8 cellular contexts compared by ENCODE assay signal in the genomic region with DNA sequence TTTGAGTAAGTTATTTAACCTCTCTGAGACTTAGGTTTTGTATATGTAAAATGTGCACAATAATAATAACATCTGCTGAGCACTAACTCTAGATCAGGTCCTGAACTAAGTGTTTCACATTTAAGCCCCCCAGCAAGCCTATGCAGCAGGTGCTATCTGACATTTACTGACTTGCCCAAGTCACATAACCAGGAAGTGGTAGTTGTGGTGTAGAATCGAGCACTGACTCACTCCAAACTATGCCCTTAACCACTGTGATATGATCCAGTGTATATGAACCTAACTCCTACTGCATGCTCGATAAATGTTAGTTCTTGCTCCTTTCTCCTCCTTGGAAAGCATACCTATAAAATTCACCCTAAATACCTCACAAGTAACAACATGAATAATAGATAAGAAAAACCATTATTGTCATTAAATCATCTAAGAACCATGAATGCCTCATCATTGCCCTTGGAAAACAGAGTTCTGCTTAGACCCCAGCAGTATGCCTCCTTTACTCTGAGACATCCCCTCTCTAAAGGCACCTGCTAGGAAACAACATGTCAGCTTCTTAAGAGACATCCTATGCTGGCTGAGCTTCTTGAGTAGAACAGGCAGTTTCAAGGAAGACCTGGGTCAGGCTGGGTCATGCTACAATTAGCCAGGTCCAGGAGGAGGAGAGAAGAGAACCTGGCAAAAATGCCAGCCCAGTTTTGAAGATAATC. TPM values are rescaled to one million over a fixed set of nuclear protein-coding genes. Genes with fewer than 3 reads are reported as not detected.
DNase-seq lines count a peak whose midpoint lies in the region; ATAC-seq lines count a peak whose summit lies in the region.

No MANE protein-coding gene starts in this region.

- H3K27ac Mint-ChIP-seq in activated naive CD4-positive, alpha-beta T cell treated with anti-CD3 and anti-CD28 coated beads, Interleukin-2, amount 10 ng/mL, durations not matched to agents 7 days and 5 days = peak overlapping the region; percentile 19

- peak; percentile 51 for DNase-seq in activated naive CD4-positive, alpha-beta T cell treated with anti-CD3 and anti-CD28 coated beads, Interleukin-2, amount 10 ng/mL, durations not matched to agents 7 days and 5 days
- no peak for DNase-seq in activated naive CD4-positive, alpha-beta T cell treated with Interleukin-2 at 50 U/mL for 16 hours
- DNase-seq in SKM-1 treated with dmso at 0.1 percent for 144 hours (lab: John Stamatoyannopoulos, UW; ENCODE audit: unreplicated experiment) (peak; percentile 72), myocyte (ENCODE audit: low read depth) (peak; percentile 84), HK-2 (ENCODE audit: unreplicated experiment) (no peak), NCI-H345 (lab: John Stamatoyannopoulos, UW) (no peak)
- DNase-seq in activated CD4-positive, CD25-positive, alpha-beta regulatory T cell treated with anti-CD3 and anti-CD28 coated beads, Interleukin-2, amount 50 U/mL, for 72 hours = no peak

- peak; percentile 70 for ATAC-seq in HG03060 (IDR thresholded peaks at IDR 0.05; ENCODE audit: low read depth, unreplicated experiment)

- peaks cover 61% of the 10 kb centered on the region for H3K27me3 Mint-ChIP-seq in activated naive CD4-positive, alpha-beta T cell treated with anti-CD3 and anti-CD28 coated beads, Interleukin-2, amount 10 ng/mL, durations not matched to agents 7 days and 5 days

- peaks cover 40% of the 10 kb centered on the region for H3K4me1 Mint-ChIP-seq in activated naive CD4-positive, alpha-beta T cell treated with anti-CD3 and anti-CD28 coated beads, Interleukin-2, amount 10 ng/mL, durations not matched to agents 7 days and 5 days

- H3K4me3 Mint-ChIP-seq in activated naive CD4-positive, alpha-beta T cell treated with anti-CD3 and anti-CD28 coated beads, Interleukin-2, amount 10 ng/mL, durations not matched to agents 7 days and 5 days = no peak overlapping the region

- CTCF ChIA-PET in activated naive CD4-positive, alpha-beta T cell treated with anti-CD3 and anti-CD28 coated beads, Interleukin-2, amount 10 ng/mL, durations not matched to agents 7 days and 5 days (lab: Charles Lee) = interaction anchor here (0.6 to 8.6 kb wide), 14 partner anchors 9 to 455 kb away, joined by 3 to 112 read pairs (median 5); a partner anchor contains a TSS

- H3K9me3 Mint-ChIP-seq in activated naive CD4-positive, alpha-beta T cell treated with anti-CD3 and anti-CD28 coated beads, Interleukin-2, amount 10 ng/mL, durations not matched to agents 7 days and 5 days = no peaks in the 10 kb centered on the region

- peaks cover 4% of the 10 kb centered on the region for H3K36me3 Mint-ChIP-seq in activated naive CD4-positive, alpha-beta T cell treated with anti-CD3 and anti-CD28 coated beads, Interleukin-2, amount 10 ng/mL, durations not matched to agents 7 days and 5 days

RNA-seq across cellular contexts. Expression of a gene that starts 3.0 kb away (rescaled TPM):
- 1.1 and 2.9 TPM in 2 replicates for total RNA-seq in myocyte
- 1.4 TPM for polyA plus RNA-seq in myocyte (2012)

Comparison
In these comparisons a context has a peak if more than half of its experiments do, and no peak if none do; other contexts are left out.
1. DNase-seq: peak in activated naive CD4-positive, alpha-beta T cell treated with anti-CD3 and anti-CD28 coated beads, Interleukin-2, amount 10 ng/mL, durations not matched to agents 7 days and 5 days (single experiment), SKM-1 treated with dmso at 0.1 percent for 144 hours (single experiment) and myocyte (single experiment); none in activated naive CD4-positive, alpha-beta T cell treated with Interleukin-2 at 50 U/mL for 16 hours (single experiment), HK-2 (single experiment), NCI-H345 (single experiment) and activated CD4-positive, CD25-positive, alpha-beta regulatory T cell treated with anti-CD3 and anti-CD28 coated beads, Interleukin-2, amount 50 U/mL, for 72 hours (single experiment).